20 cellular contexts compared by ENCODE assay signal in the genomic region with DNA sequence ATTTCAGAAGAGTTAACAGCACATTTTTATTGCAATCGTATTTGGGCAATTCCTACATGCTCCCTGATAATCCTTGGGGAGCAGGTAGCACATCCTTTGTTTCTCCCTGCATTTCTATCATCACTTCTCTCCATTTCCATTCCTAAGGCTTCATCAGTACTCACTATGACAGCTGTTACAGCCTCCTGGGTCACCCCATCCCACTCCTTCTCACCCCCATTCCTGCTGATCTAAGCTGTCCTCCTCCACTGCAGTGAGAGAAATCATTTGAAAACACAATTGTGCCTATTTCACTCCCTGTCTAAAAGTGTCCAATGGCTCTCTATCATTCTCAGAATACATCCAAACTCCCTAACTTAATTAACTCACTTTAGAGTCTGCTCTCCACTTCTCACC. TPM values are rescaled to one million over a fixed set of nuclear protein-coding genes. Genes with fewer than 3 reads are reported as not detected.
DNase-seq lines count a peak whose midpoint lies in the region; ATAC-seq, FAIRE-seq and TF ChIP-seq lines count a peak whose summit lies in the region.
"Had no signal": no experiment of that assay in that cellular context is flagged by ENCODE, and none has a peak within 500 bp of the region (broad histone marks: within the 10 kb centered on the region; RNA-seq: fewer than 3 reads in every experiment).

No MANE protein-coding gene starts in this region.

- H3K4me3 ChIP-seq in GM23338, result no peak overlapping the region
- no peak overlapping the region for H3K4me3 ChIP-seq in bronchial epithelial cell (ENCODE audit: low read depth, low read length)
- H3K4me3 ChIP-seq: GM12878, HAP-1 had no signal

- H3K36me3 Mint-ChIP-seq in GM23338 (ENCODE audit: low read depth), result no peaks in the 10 kb centered on the region
- no peaks in the 10 kb centered on the region for H3K36me3 Mint-ChIP-seq in activated T-cell treated with anti-CD3 and anti-CD28 coated beads, Interleukin-2, amount 50 U/mL, for 24 hours (ENCODE audit: low read depth)
- H3K36me3 Mint-ChIP-seq: CD8-positive, alpha-beta T cell had no signal

- H2AFZ ChIP-seq in GM23338, result 0 out of 2 replicates have a peak overlapping the region, but pooled peaks have one; percentile 66

- peak; percentile 28 for FAIRE-seq in bronchial epithelial cell (lab: Jason Lieb, UNC)
- FAIRE-seq: G401.6, GM12878, H54 had no signal

- H3K4me2 ChIP-seq in GM23338, result no peak overlapping the region

- peak; percentile 4 for ATAC-seq in GM18511 (IDR thresholded peaks at IDR 0.05; ENCODE audit: unreplicated experiment)
- no peak for ATAC-seq in GM23338
- no peak for ATAC-seq in GM18517 (IDR thresholded peaks at IDR 0.05; ENCODE audit: unreplicated experiment)
- ATAC-seq: CD8-positive, alpha-beta T cell had no signal

- H3K27me3 ChIP-seq in GM23338 (ENCODE audit: insufficient read depth) (no peaks in the 10 kb centered on the region), bronchial epithelial cell (ENCODE audit: control insufficient read depth, insufficient read depth, low read length) (no peaks in the 10 kb centered on the region)

- no peaks in the 10 kb centered on the region for H3K79me2 ChIP-seq in GM23338 (replicated peaks; ENCODE audit: insufficient read depth)

- H3K4me1 ChIP-seq in GM23338 (ENCODE audit: insufficient read depth), result no peaks in the 10 kb centered on the region
- H3K4me1 ChIP-seq: Caco-2, HAP-1 had no signal

- H3K27ac Mint-ChIP-seq in GM23338, result no peak overlapping the region
- no peak overlapping the region for H3K27ac Mint-ChIP-seq in activated T-cell treated with anti-CD3 and anti-CD28 coated beads, Interleukin-2, amount 50 U/mL, for 24 hours
- H3K27ac Mint-ChIP-seq: CD8-positive, alpha-beta T cell; HFFc6 had no signal

- no peaks in the 10 kb centered on the region for H3K9me3 Mint-ChIP-seq in GM23338
- no peaks in the 10 kb centered on the region for H3K9me3 Mint-ChIP-seq in activated T-cell treated with anti-CD3 and anti-CD28 coated beads, Interleukin-2, amount 50 U/mL, for 24 hours
- H3K9me3 Mint-ChIP-seq: CD8-positive, alpha-beta T cell; HFFc6 had no signal

- no peaks in the 10 kb centered on the region; the same call in 2 of the 3 replicates for H3K4me1 Mint-ChIP-seq in GM23338
- no peaks in the 10 kb centered on the region for H3K4me1 Mint-ChIP-seq in activated T-cell treated with anti-CD3 and anti-CD28 coated beads, Interleukin-2, amount 50 U/mL, for 24 hours (ENCODE audit: low read depth)

- DNase-seq in GM23338 (ENCODE audit: low spot score), result no peak
- DNase-seq in bronchial epithelial cell (ENCODE audit: low read depth), result no peak
- no peak for DNase-seq in hippocampal formation (lab: John Stamatoyannopoulos, UW)
- DNase-seq in activated T-cell treated with anti-CD3 and anti-CD28 coated beads, Interleukin-2, amount 50 U/mL, for 24 hours, result no peak
- DNase-seq: 8988T; C1 segment of cervical spinal cord; Caco-2; CD8-positive, alpha-beta T cell; DMS153; DND-41; GOT3; HFFc6 had no signal

- no peaks in the 10 kb centered on the region for H3K36me3 ChIP-seq in GM23338 (ENCODE audit: insufficient read depth)
- H3K36me3 ChIP-seq in bronchial epithelial cell (ENCODE audit: control insufficient read depth, insufficient read depth, low read length), result no peaks in the 10 kb centered on the region
- H3K36me3 ChIP-seq: HAP-1 had no signal

- H3K4me3 Mint-ChIP-seq in GM23338, result no peak overlapping the region
- H3K4me3 Mint-ChIP-seq in activated T-cell treated with anti-CD3 and anti-CD28 coated beads, Interleukin-2, amount 50 U/mL, for 24 hours, result no peak overlapping the region
- H3K4me3 Mint-ChIP-seq: CD8-positive, alpha-beta T cell; HFFc6 had no signal

- TF ChIP-seq CTCF in GM23338 (conservative IDR thresholded peaks at IDR 0.05; ENCODE audit: low read depth in 2 of 2) (no peak), bronchial epithelial cell (IDR thresholded peaks at IDR 0.05; ENCODE audit: insufficient read depth, low read length, severe bottlenecking) (no peak)

- no peaks in the 10 kb centered on the region for H3F3A ChIP-seq in GM23338 (replicated peaks; ENCODE audit: low read depth)

- H4K20me1 ChIP-seq in GM23338 (replicated peaks; ENCODE audit: insufficient read depth), result no peaks in the 10 kb centered on the region

- no peaks in the 10 kb centered on the region for H3K9me2 ChIP-seq in GM23338 (ENCODE audit: insufficient read depth)

- peaks cover 2% of the 10 kb centered on the region for H3K27me3 Mint-ChIP-seq in GM23338 (ENCODE audit: insufficient read depth, low read depth, poor library complexity)
- H3K27me3 Mint-ChIP-seq in activated T-cell treated with anti-CD3 and anti-CD28 coated beads, Interleukin-2, amount 50 U/mL, for 24 hours, result no peaks in the 10 kb centered on the region

- no peak overlapping the region for H3K27ac ChIP-seq in GM23338 (ENCODE audit: low read depth)

TF ChIP-seq in GM23338, 12 proteins besides CTCF, POLR2A, EP300 and RAD21 (continues in another document):
- TF ChIP-seq ZNF331 (CRISPR knock-in tag; IDR thresholded peaks at IDR 0.05; ENCODE audit: low read depth), result no peak
- TF ChIP-seq CREB1 (CRISPR knock-in tag; IDR thresholded peaks at IDR 0.05; ENCODE audit: low read depth), result no peak
- no peak for TF ChIP-seq STAT1 (IDR thresholded peaks at IDR 0.05; ENCODE audit: unreplicated experiment)
- no peak for TF ChIP-seq EZH2phosphoT487 (IDR thresholded peaks at IDR 0.05; ENCODE audit: unreplicated experiment)
- no peak for TF ChIP-seq JUNB (IDR thresholded peaks at IDR 0.05; ENCODE audit: unreplicated experiment)
- TF ChIP-seq, protein P1, sequence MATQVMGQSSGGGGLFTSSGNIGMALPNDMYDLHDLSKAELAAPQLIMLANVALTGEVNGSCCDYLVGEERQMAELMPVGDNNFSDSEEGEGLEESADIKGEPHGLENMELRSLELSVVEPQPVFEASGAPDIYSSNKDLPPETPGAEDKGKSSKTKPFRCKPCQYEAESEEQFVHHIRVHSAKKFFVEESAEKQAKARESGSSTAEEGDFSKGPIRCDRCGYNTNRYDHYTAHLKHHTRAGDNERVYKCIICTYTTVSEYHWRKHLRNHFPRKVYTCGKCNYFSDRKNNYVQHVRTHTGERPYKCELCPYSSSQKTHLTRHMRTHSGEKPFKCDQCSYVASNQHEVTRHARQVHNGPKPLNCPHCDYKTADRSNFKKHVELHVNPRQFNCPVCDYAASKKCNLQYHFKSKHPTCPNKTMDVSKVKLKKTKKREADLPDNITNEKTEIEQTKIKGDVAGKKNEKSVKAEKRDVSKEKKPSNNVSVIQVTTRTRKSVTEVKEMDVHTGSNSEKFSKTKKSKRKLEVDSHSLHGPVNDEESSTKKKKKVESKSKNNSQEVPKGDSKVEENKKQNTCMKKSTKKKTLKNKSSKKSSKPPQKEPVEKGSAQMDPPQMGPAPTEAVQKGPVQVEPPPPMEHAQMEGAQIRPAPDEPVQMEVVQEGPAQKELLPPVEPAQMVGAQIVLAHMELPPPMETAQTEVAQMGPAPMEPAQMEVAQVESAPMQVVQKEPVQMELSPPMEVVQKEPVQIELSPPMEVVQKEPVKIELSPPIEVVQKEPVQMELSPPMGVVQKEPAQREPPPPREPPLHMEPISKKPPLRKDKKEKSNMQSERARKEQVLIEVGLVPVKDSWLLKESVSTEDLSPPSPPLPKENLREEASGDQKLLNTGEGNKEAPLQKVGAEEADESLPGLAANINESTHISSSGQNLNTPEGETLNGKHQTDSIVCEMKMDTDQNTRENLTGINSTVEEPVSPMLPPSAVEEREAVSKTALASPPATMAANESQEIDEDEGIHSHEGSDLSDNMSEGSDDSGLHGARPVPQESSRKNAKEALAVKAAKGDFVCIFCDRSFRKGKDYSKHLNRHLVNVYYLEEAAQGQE (IDR thresholded peaks at IDR 0.05; ENCODE audit: unreplicated experiment), result no peak
- TF ChIP-seq EZH2 (IDR thresholded peaks at IDR 0.05; ENCODE audit: low read depth, unreplicated experiment), result no peak
- no peak for TF ChIP-seq POLR2AphosphoS5 (IDR thresholded peaks at IDR 0.05; ENCODE audit: low read depth)

RNA-seq across cellular contexts. Expression of a gene that starts 17.0 kb away (rescaled TPM):
- not detected in 2 replicates for total RNA-seq in GM23338 (2014; rRNA removed; shearing (Covaris generic))
- not detected in 2 replicates for polyA plus RNA-seq in GM23338 (2016; fragmentation: Nextera tagmentation; extraction: Ambion mirVana)
- 42.1 and 49.4 TPM in 2 replicates for total RNA-seq in bronchial epithelial cell
- total RNA-seq: A673; CD8-positive, alpha-beta T cell had no signal

RNA-seq across cellular contexts. Expression of a gene that starts 18.4 kb away (rescaled TPM):
- not detected in 2 replicates for total RNA-seq in GM23338 (2014; rRNA removed; shearing (Covaris generic))
- polyA plus RNA-seq in GM23338 (2016; fragmentation: Nextera tagmentation; extraction: Ambion mirVana), result not detected in 2 replicates
- not detected in 2 replicates for total RNA-seq in bronchial epithelial cell
- total RNA-seq: A673; Caco-2; CD8-positive, alpha-beta T cell; GM12878; HFFc6 had no signal
- polyA plus RNA-seq: BJ, GM12878 had no signal

RNA-seq across cellular contexts. Expression of a gene that starts 25.5 kb away (rescaled TPM):
- 8.0 and 8.6 TPM in 2 replicates for total RNA-seq in GM23338 (2014; rRNA removed; shearing (Covaris generic))
- polyA plus RNA-seq in GM23338 (2016; fragmentation: Nextera tagmentation; extraction: Ambion mirVana), result 7.3 and 7.5 TPM in 2 replicates
- 1.8 and 4.0 TPM in 2 replicates for total RNA-seq in bronchial epithelial cell

RNA-seq across cellular contexts. Expression of a gene that starts 40.3 kb away (rescaled TPM):
- 32.1 and 33.2 TPM in 2 replicates for total RNA-seq in GM23338 (2014; rRNA removed; shearing (Covaris generic))
- polyA plus RNA-seq in GM23338 (2016; fragmentation: Nextera tagmentation; extraction: Ambion mirVana), result 23.0 and 24.3 TPM in 2 replicates
- total RNA-seq in bronchial epithelial cell, result 48.1 and 54.8 TPM in 2 replicates

RNA-seq across cellular contexts. Expression of a gene that starts 45.2 kb away (rescaled TPM):
- 3.5 and 5.0 TPM in 2 replicates for total RNA-seq in GM23338 (2014; rRNA removed; shearing (Covaris generic))
- 1.3 and 1.8 TPM in 2 replicates for polyA plus RNA-seq in GM23338 (2016; fragmentation: Nextera tagmentation; extraction: Ambion mirVana)
- total RNA-seq in bronchial epithelial cell, result 4.5 and 5.5 TPM in 2 replicates
- total RNA-seq: Caco-2; CD8-positive, alpha-beta T cell had no signal

Comparison
In these comparisons a context has a peak if more than half of its experiments do, and no peak if none do; other contexts are left out.
1. RNA of a gene that starts 17.0 kb away (total RNA-seq): 42.1 to 49.4 TPM in bronchial epithelial cell; not detected in GM23338; every median in the first group is over 10 times any median in the second.